In the genomic region with DNA sequence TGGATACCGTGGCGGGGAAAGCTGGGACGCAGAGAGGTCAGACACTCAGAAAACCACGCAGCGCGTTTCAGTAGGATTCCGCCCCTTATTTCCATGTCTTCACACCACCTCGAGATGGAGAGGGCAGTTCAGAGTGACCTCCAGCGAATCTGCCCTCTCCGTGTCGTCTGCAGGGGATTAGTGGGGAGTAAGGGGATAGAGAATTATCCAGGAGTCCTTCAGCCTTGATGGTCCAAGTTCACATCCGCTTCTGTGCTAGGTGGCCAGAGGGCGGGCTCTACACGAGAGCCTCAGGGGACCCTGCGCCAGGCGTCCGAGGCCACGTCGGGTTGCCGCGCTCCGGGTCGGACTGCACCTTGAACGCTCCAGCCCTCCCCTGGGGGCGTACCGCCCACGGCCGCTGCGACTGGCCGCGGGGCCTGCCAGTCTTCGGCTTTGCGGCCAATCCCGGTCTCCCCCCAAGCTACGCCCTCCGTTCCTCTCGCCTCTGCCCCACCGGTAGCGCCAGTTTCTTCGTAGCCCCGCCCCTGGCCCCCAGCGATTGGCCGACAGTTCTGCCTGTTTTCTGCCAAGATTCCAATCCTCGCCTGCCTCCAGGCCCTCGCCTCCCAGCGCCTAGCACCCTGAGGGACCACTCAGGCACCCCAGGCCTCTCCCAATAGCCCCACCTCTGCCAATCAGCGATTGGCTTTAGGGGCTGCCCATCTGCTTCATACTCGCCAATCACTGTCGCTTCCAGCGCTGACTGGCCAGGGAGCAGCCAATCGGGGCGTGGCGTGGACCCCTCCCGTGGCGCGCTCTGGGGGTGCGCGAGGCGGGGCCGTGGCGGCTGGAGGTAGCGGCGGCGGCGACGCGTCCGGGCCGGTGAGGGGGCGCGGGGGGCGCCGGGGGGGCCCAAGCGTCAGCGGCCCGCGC, we compare ENCODE assay signal across 8 cellular contexts. TPM values are rescaled to one million over a fixed set of nuclear protein-coding genes. Genes with fewer than 3 reads are reported as not detected.
DNase-seq lines count a peak whose midpoint lies in the region; ATAC-seq and TF ChIP-seq lines count a peak whose summit lies in the region.

A gene with protein sequence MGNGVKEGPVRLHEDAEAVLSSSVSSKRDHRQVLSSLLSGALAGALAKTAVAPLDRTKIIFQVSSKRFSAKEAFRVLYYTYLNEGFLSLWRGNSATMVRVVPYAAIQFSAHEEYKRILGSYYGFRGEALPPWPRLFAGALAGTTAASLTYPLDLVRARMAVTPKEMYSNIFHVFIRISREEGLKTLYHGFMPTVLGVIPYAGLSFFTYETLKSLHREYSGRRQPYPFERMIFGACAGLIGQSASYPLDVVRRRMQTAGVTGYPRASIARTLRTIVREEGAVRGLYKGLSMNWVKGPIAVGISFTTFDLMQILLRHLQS (plus strand): TSS at position 812 of the 915 bp plus-strand sequence. CDS start 32,131 bp downstream, outside the sequence.

- TF ChIP-seq CTCF in omental fat pad (IDR thresholded peaks at IDR 0.05) (no peak), thoracic aorta (IDR thresholded peaks at IDR 0.05) (no peak)

- peaks cover 9 to 14% of the 10 kb centered on the region in 2 donors for H3K4me1 ChIP-seq in thoracic aorta (ENCODE audit: control insufficient read depth in 1 of 2, low read depth in 2 of 2)

- H3K27me3 ChIP-seq in thoracic aorta (replicated peaks; ENCODE audit: insufficient read depth) = no peaks in the 10 kb centered on the region

- no peaks in the 10 kb centered on the region for H3K9me3 Mint-ChIP-seq in activated naive CD8-positive, alpha-beta T cell (ENCODE audit: low read depth)

- peak; percentile 89 for ATAC-seq in HG02623 (IDR thresholded peaks at IDR 0.05; ENCODE audit: unreplicated experiment)
- peak; percentile 99 for ATAC-seq in omental fat pad (ENCODE audit: low FRiP score)
- peak; percentile 98 for ATAC-seq in thoracic aorta (ENCODE audit: insufficient number of reproducible peaks, low FRiP score, low read depth)

- DNase-seq in NCI-H1105 (lab: John Stamatoyannopoulos, UW) (peak; percentile 99), SKM-1 treated with dmso at 0.1 percent for 144 hours (lab: John Stamatoyannopoulos, UW; ENCODE audit: unreplicated experiment) (peak; percentile 99), glomerular visceral epithelial cell (ENCODE audit: extremely low spot score) (peak; percentile 100), omental fat pad (ENCODE audit: low spot score) (peak; percentile 96), thoracic aorta (ENCODE audit: low spot score) (peak; percentile 97)

- peak within 1 kb of the TSS; percentile 57 to 61 for H3K27ac ChIP-seq in thoracic aorta

- peaks cover 38% of the 10 kb centered on the region for H3K4me1 Mint-ChIP-seq in activated naive CD8-positive, alpha-beta T cell (ENCODE audit: low read depth)

- no peaks in the 10 kb centered on the region for H3K9me3 ChIP-seq in thoracic aorta

- H3K36me3 ChIP-seq in thoracic aorta = no peaks in the 10 kb centered on the region

- H3K4me3 Mint-ChIP-seq in activated naive CD8-positive, alpha-beta T cell = peak within 1 kb of the TSS; percentile 89

- H3K27ac Mint-ChIP-seq in activated naive CD8-positive, alpha-beta T cell = peak within 1 kb of the TSS; percentile 94

- H3K4me3 ChIP-seq in GM08714 (ENCODE audit: low read length) = peak within 1 kb of the TSS; percentile 77
- peak within 1 kb of the TSS; percentile 77 for H3K4me3 ChIP-seq in thoracic aorta

- H3K27me3 Mint-ChIP-seq in activated naive CD8-positive, alpha-beta T cell = no peaks in the 10 kb centered on the region

- H3K36me3 Mint-ChIP-seq in activated naive CD8-positive, alpha-beta T cell = peaks cover 2% of the 10 kb centered on the region

RNA-seq across cellular contexts. Expression of the gene that starts here (rescaled TPM):
- 1 to 10 TPM; 4.7 to 9.9 (median 7.4) TPM for total RNA-seq in omental fat pad
- total RNA-seq in thoracic aorta = 10 to 100 TPM in 1 of 2 donors, 1 to 10 TPM in 1; 8.3 to 14.4 TPM

Comparison
In these comparisons a context has a peak if more than half of its experiments do, and no peak if none do; other contexts are left out.
1. Peak in every context shown above with its lines: DNase-seq, ATAC-seq, H3K4me3 ChIP-seq and H3K27ac ChIP-seq.